16 cellular contexts compared by ENCODE assay signal in the genomic region with DNA sequence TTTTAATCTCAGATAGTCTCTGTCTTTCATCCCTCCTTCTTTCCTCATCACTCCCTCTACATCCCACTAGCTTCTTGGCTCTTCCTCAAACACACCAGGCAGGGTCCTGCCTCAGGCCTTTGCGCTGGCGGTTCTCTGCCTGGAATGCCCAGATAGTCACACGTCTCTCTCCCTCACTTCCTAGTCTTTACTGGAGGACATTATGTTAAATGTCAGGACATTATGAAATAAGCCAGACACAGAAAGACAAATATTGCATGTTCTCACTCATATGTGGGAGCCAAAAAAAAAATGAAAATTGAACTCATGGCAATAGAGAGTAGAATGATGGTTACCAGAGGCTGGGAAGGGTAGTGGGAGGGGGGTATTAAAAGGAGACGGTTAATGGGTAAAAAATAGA.
DNase-seq lines count a peak whose midpoint lies in the region; ATAC-seq, FAIRE-seq and TF ChIP-seq lines count a peak whose summit lies in the region.
"Had no signal": no experiment of that assay in that cellular context is flagged by ENCODE, and none has a peak within 500 bp of the region (broad histone marks: within the 10 kb centered on the region; RNA-seq: fewer than 3 reads in every experiment).

No MANE protein-coding gene starts in this region.

- H3K79me2 ChIP-seq in SK-N-SH (ENCODE audit: insufficient read depth), result no peaks in the 10 kb centered on the region

- H3K36me3 Mint-ChIP-seq in mesothelial cell of epicardium, result no peaks in the 10 kb centered on the region
- H3K36me3 Mint-ChIP-seq in type B pancreatic cell, result no peaks in the 10 kb centered on the region
- H3K36me3 Mint-ChIP-seq: CD14-positive monocyte; CD8-positive, alpha-beta memory T cell had no signal

- H3K9ac ChIP-seq in SK-N-SH, result no peak overlapping the region

- no peak for FAIRE-seq in A549 (lab: Jason Lieb, UNC)
- FAIRE-seq: HTR-8/SVneo had no signal

- H3K4me1 Mint-ChIP-seq in mesothelial cell of epicardium (peaks cover 14% of the 10 kb centered on the region), type B pancreatic cell (ENCODE audit: unreplicated experiment) (peaks cover 14% of the 10 kb centered on the region)
- H3K4me1 Mint-ChIP-seq: CD14-positive monocyte; CD8-positive, alpha-beta memory T cell; H9 had no signal

- no peaks in the 10 kb centered on the region for H3K9me3 ChIP-seq in A549
- no peaks in the 10 kb centered on the region for H3K9me3 ChIP-seq in SK-N-SH
- H3K9me3 ChIP-seq: Caco-2 had no signal

- peak overlapping the region; percentile 94 for H3K27ac Mint-ChIP-seq in mesothelial cell of epicardium
- H3K27ac Mint-ChIP-seq in type B pancreatic cell, result no peak overlapping the region
- H3K27ac Mint-ChIP-seq: CD14-positive monocyte; CD8-positive, alpha-beta memory T cell; H9 had no signal

- TF ChIP-seq CTCF in A549 (IDR thresholded peaks at IDR 0.05) (no peak), SK-N-SH (IDR thresholded peaks at IDR 0.05) (no peak), mesothelial cell of epicardium (IDR thresholded peaks at IDR 0.05; ENCODE audit: unreplicated experiment) (no peak), type B pancreatic cell (conservative IDR thresholded peaks at IDR 0.05) (no peak)

- H3K9me2 ChIP-seq in SK-N-SH, result no peaks in the 10 kb centered on the region

- H3K27me3 Mint-ChIP-seq in mesothelial cell of epicardium (ENCODE audit: low read depth) (no peaks in the 10 kb centered on the region), type B pancreatic cell (no peaks in the 10 kb centered on the region)

- no peak for ATAC-seq in A549
- no peak for ATAC-seq in GM18858 (IDR thresholded peaks at IDR 0.05; ENCODE audit: unreplicated experiment)
- no peak for ATAC-seq in GM21786 (IDR thresholded peaks at IDR 0.05; ENCODE audit: unreplicated experiment)

- TF ChIP-seq POLR2A in A549 (IDR thresholded peaks at IDR 0.05; ENCODE audit: low read length), result no peak

- H3K27ac ChIP-seq in A549 (peak overlapping the region; percentile 64 to 92; a peak in 5 of 6 replicates), SK-N-SH (ENCODE audit: low read depth in 2 of 2, low read length in 1 of 2) (no peak overlapping the region)

- H3K4me2 ChIP-seq in A549 (peak overlapping the region; percentile 17; the same call in 1 of the 3 replicates), SK-N-SH (no peak overlapping the region)

- H3K4me1 ChIP-seq in A549 (peaks cover 71% of the 10 kb centered on the region), SK-N-SH (ENCODE audit: control insufficient read depth in 1 of 2, insufficient read depth in 2 of 2, low read depth in 1 of 2, low read length in 1 of 2) (no peaks in the 10 kb centered on the region; a peak in 1 of 4 replicates)
- H3K4me1 ChIP-seq: Caco-2 had no signal

- H3K36me3 ChIP-seq in SK-N-SH (replicated peaks in 1 of 2; ENCODE audit: control insufficient read depth in 1 of 2, insufficient read depth in 2 of 2, low read length in 1 of 2), result no peaks in the 10 kb centered on the region

- H3K9me3 Mint-ChIP-seq in mesothelial cell of epicardium (peaks cover 8% of the 10 kb centered on the region), type B pancreatic cell (peaks cover 4% of the 10 kb centered on the region)
- H3K9me3 Mint-ChIP-seq: H9 had no signal

- no peak overlapping the region for H3K4me3 Mint-ChIP-seq in mesothelial cell of epicardium
- no peak overlapping the region for H3K4me3 Mint-ChIP-seq in type B pancreatic cell
- H3K4me3 Mint-ChIP-seq: CD14-positive monocyte; CD8-positive, alpha-beta memory T cell; H9 had no signal

- TF ChIP-seq EP300 in A549 (IDR thresholded peaks at IDR 0.05), result peak in 1 of 2 experiments; percentile 14; a peak in 1 of 5 replicates
- TF ChIP-seq EP300 in SK-N-SH (IDR thresholded peaks at IDR 0.05; ENCODE audit: borderline replicate concordance in 1 of 2, low read depth in 1 of 2, low read length in 1 of 2), result no peak

- DNase-seq in A549 (ENCODE audit: low read depth in 1 of 2, low spot score in 1 of 2) (no peak), SK-N-SH (peak; percentile 40), amniotic epithelial cell (ENCODE audit: low read depth) (peak; percentile 38), mesothelial cell of epicardium (ENCODE audit: low spot score in 2 of 2, unreplicated experiment in 2 of 2) (no peak), type B pancreatic cell (ENCODE audit: extremely low spot score, unreplicated experiment) (no peak), GM19238 (ENCODE audit: insufficient read length, low spot score) (no peak)
- DNase-seq: Caco-2; CD8-positive, alpha-beta memory T cell; DND-41; GF-D8; GOT3; H9 had no signal

- H3F3A ChIP-seq in SK-N-SH (replicated peaks; ENCODE audit: insufficient read depth), result no peaks in the 10 kb centered on the region

- H2AFZ ChIP-seq in SK-N-SH (ENCODE audit: low read depth), result no peak overlapping the region

- 78% methylated on average over 4 of the region's 4 CpGs for WGBS in A549 (ENCODE audit: missing lambda C conversion rate)
- 36% methylated on average over 4 of the region's 4 CpGs for WGBS in SK-N-SH (ENCODE audit: low lambda C conversion rate)

- POLR2A ChIA-PET in A549 (lab: Yijun Ruan, JAX) (no interaction called here), SK-N-SH (lab: Yijun Ruan, JAX) (no interaction called here)

- CTCF ChIA-PET in A549 (lab: Yijun Ruan, JAX), result interaction anchor here (0.6 kb wide), 1 partner anchor 1219 kb away, joined by 3 read pairs; no protein-coding TSS in a partner anchor
- CTCF ChIA-PET in SK-N-SH (lab: Yijun Ruan, JAX), result interaction anchor here (0.7 kb wide), 1 partner anchor 49 kb away, joined by 3 read pairs; no protein-coding TSS in a partner anchor

- no peaks in the 10 kb centered on the region for H3K27me3 ChIP-seq in SK-N-SH (ENCODE audit: insufficient read depth)

- TF ChIP-seq RAD21 in A549 (conservative IDR thresholded peaks at IDR 0.05 in 1 of 2, IDR thresholded peaks at IDR 0.05 in 1 of 2) (no peak), SK-N-SH (IDR thresholded peaks at IDR 0.05; ENCODE audit: low read length) (no peak)

- H3K4me3 ChIP-seq in A549 (no peak overlapping the region), SK-N-SH (ENCODE audit: low read depth in 2 of 2, low read length in 1 of 2) (no peak overlapping the region)

- no peaks in the 10 kb centered on the region for H4K20me1 ChIP-seq in SK-N-SH (ENCODE audit: insufficient read depth)

TF ChIP-seq in A549, 52 proteins besides CTCF, POLR2A, EP300 and RAD21:
- TF ChIP-seq RFX5 (IDR thresholded peaks at IDR 0.05) (no peak), RCOR1 (IDR thresholded peaks at IDR 0.05; ENCODE audit: low read depth, low read length) (no peak), CHD2 (IDR thresholded peaks at IDR 0.05; ENCODE audit: low read length, partially characterized antibody) (no peak)
- TF ChIP-seq, protein P1, sequence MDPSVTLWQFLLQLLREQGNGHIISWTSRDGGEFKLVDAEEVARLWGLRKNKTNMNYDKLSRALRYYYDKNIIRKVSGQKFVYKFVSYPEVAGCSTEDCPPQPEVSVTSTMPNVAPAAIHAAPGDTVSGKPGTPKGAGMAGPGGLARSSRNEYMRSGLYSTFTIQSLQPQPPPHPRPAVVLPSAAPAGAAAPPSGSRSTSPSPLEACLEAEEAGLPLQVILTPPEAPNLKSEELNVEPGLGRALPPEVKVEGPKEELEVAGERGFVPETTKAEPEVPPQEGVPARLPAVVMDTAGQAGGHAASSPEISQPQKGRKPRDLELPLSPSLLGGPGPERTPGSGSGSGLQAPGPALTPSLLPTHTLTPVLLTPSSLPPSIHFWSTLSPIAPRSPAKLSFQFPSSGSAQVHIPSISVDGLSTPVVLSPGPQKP (IDR thresholded peaks at IDR 0.05; ENCODE audit: low read depth, low read length), result no peak

TF ChIP-seq in SK-N-SH, 30 proteins besides CTCF, POLR2A, EP300 and RAD21:
- TF ChIP-seq JUND (IDR thresholded peaks at IDR 0.05), result no peak
- TF ChIP-seq GATA2 (CRISPR knock-in tag; IDR thresholded peaks at IDR 0.05), result 0 out of 2 replicates have a peak, but pooled peaks have one; percentile 30
- TF ChIP-seq NFIC (IDR thresholded peaks at IDR 0.05; ENCODE audit: borderline replicate concordance), result no peak
- TF ChIP-seq, protein P2, sequence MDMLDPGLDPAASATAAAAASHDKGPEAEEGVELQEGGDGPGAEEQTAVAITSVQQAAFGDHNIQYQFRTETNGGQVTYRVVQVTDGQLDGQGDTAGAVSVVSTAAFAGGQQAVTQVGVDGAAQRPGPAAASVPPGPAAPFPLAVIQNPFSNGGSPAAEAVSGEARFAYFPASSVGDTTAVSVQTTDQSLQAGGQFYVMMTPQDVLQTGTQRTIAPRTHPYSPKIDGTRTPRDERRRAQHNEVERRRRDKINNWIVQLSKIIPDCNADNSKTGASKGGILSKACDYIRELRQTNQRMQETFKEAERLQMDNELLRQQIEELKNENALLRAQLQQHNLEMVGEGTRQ (IDR thresholded peaks at IDR 0.05; ENCODE audit: borderline replicate concordance, low read depth, low read length), result no peak

Comparison
In these comparisons a context has a peak if more than half of its experiments do, and no peak if none do; other contexts are left out.
1. DNase-seq: peak in SK-N-SH (single experiment) and amniotic epithelial cell (single experiment); none in A549 (0 of 2), mesothelial cell of epicardium (0 of 2), type B pancreatic cell (single experiment) and GM19238 (single experiment).
2. H3K27ac ChIP-seq: peak in A549 (2 of 2); none in SK-N-SH (0 of 2).